In the genomic region with DNA sequence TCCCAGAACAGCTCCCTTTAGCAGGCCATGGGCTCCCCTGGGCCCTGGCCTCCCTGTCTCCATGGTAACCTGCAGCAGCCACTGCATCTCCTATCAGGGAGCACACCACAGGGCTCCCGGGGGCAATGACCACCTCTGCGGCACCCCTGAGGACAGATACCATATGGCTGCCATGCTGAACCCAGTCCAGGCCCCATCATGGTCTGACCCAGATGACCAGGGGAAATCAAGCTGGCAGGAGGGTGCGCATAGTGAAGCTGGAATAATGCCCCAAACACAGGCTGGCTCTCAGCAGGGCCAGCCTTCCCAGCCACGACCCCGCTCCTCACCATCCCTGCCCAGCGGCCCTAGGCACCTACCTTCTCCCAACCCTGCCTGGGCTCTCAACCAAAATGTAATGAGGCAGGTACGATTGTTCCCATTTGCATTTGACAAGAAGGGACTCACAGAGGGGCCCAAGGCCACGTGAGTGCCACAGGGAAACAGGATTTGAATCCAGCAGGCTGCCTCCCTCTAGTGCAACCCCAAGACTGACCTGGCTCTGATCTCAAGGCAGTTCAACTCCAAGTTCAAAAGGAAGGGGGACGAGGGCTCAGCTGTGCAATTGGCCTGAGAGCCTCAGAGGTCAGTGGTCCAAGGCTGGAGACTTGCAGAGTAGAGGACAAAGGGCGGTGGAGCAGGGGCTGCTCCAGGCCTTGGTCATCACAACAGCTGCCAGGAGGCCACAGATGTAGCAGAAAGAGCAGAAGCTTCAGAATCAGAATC, we compare ENCODE assay signal across 20 cellular contexts. TPM values are rescaled to one million over a fixed set of nuclear protein-coding genes. Genes with fewer than 3 reads are reported as not detected.
"Had no signal": no experiment of that assay in that cellular context is flagged by ENCODE, and none has a peak within 500 bp of the region (broad histone marks: within the 10 kb centered on the region; RNA-seq: fewer than 3 reads in every experiment).

No MANE protein-coding gene starts in this region.

- H3K9me3 Mint-ChIP-seq: activated CD4-positive, alpha-beta T cell treated with anti-CD3 and anti-CD28 coated beads, Interleukin-2, amount 10 ng/mL, durations not matched to agents 7 days and 5 days; activated naive CD4-positive, alpha-beta T cell treated with anti-CD3 and anti-CD28 coated beads, Interleukin-2, amount 10 ng/mL, durations not matched to agents 7 days and 5 days; activated T-helper 17 cell treated with anti-CD3 and anti-CD28 coated beads, Interleukin-2, amount 50 U/mL, for 72 hours; central memory CD8-positive, alpha-beta T cell; dendritic cell treated with granulocyte-macrophage colony-stimulating factor and Interleukin-4, amounts not matched to agents 40 ng/mL and 50 ng/mL, for 4 days; endodermal cell; immature natural killer cell had no signal

- H3K36me3 Mint-ChIP-seq: activated naive CD4-positive, alpha-beta T cell treated with anti-CD3 and anti-CD28 coated beads, Interleukin-2, amount 10 ng/mL, durations not matched to agents 7 days and 5 days; immature natural killer cell; naive B cell had no signal

- H3K4me3 Mint-ChIP-seq: activated CD4-positive, alpha-beta T cell treated with anti-CD3 and anti-CD28 coated beads, Interleukin-2, amount 10 ng/mL, durations not matched to agents 7 days and 5 days; activated naive CD4-positive, alpha-beta T cell treated with anti-CD3 and anti-CD28 coated beads, Interleukin-2, amount 10 ng/mL, durations not matched to agents 7 days and 5 days; dendritic cell treated with granulocyte-macrophage colony-stimulating factor and Interleukin-4, amounts not matched to agents 40 ng/mL and 50 ng/mL, for 4 days; endodermal cell had no signal

- H3K9me3 ChIP-seq: stomach, thoracic aorta had no signal

- H3K36me3 ChIP-seq: stomach, thoracic aorta had no signal

- H3K27ac Mint-ChIP-seq: activated CD4-positive, alpha-beta T cell treated with anti-CD3 and anti-CD28 coated beads, Interleukin-2, amount 10 ng/mL, durations not matched to agents 7 days and 5 days; activated naive CD4-positive, alpha-beta T cell treated with anti-CD3 and anti-CD28 coated beads, Interleukin-2, amount 10 ng/mL, durations not matched to agents 7 days and 5 days; activated T-helper 17 cell treated with anti-CD3 and anti-CD28 coated beads, Interleukin-2, amount 50 U/mL, for 72 hours; dendritic cell treated with granulocyte-macrophage colony-stimulating factor and Interleukin-4, amounts not matched to agents 40 ng/mL and 50 ng/mL, for 4 days; endodermal cell; immature natural killer cell had no signal

- DNase-seq: activated CD4-positive, alpha-beta T cell treated with anti-CD3 and anti-CD28 coated beads, Interleukin-2, amount 10 ng/mL, durations not matched to agents 7 days and 5 days; activated CD4-positive, CD25-positive, alpha-beta regulatory T cell; activated CD8-positive, alpha-beta memory T cell treated with anti-CD3 and anti-CD28 coated beads for 24 hours; activated naive CD4-positive, alpha-beta T cell treated with anti-CD3 and anti-CD28 coated beads, Interleukin-2, amount 10 ng/mL, durations not matched to agents 7 days and 5 days; endodermal cell; erythroblast; hypothalamus; immature natural killer cell; left colon; naive B cell; stomach; T-helper 2 cell had no signal

- H3K27ac ChIP-seq: stomach, thoracic aorta had no signal

- H3K4me3 ChIP-seq: lung, stomach, thoracic aorta had no signal

RNA-seq across cellular contexts. Expression of gene RUNDC3A, which starts 2.4 kb away (rescaled TPM):
- polyA plus RNA-seq: immature natural killer cell had no signal

RNA-seq across cellular contexts. Expression of gene SLC4A1, which starts 42.9 kb away (rescaled TPM):
- total RNA-seq: activated CD4-positive, alpha-beta T cell treated with anti-CD3 and anti-CD28 coated beads, Interleukin-2, amount 10 ng/mL, durations not matched to agents 7 days and 5 days; activated T-helper 17 cell treated with anti-CD3 and anti-CD28 coated beads, Interleukin-2, amount 50 U/mL, for 72 hours; left colon; osteocyte; pulmonary artery endothelial cell had no signal
- polyA plus RNA-seq: stomach, urinary bladder had no signal
